In the genomic region with DNA sequence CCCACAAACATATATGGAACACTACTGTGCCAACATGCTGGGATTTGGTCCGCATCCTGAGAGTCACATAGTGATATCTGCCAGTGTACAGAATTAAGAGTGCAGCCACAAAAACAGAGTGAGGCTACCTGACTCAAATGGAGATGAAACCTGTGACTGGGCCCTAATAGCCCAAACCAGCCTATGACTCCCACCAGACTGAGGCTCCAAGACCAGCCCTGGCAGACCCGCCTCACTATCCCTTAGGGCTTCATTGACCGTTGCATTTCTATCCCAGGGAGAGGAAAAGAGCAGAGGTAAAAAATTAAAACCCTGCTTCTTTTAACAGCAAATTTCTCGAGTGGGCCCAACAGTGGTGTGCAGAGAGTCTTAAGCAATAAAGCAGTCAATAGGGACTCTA, we compare ENCODE assay signal across 21 cellular contexts.
DNase-seq lines count a peak whose midpoint lies in the region; ATAC-seq, FAIRE-seq and TF ChIP-seq lines count a peak whose summit lies in the region.
"Had no signal": no experiment of that assay in that cellular context is flagged by ENCODE, and none has a peak within 500 bp of the region (broad histone marks: within the 10 kb centered on the region; RNA-seq: fewer than 3 reads in every experiment).

No MANE protein-coding gene starts in this region.

- H3K27me3 ChIP-seq in H9 (ENCODE audit: insufficient read depth, low read length), result peaks cover 18% of the 10 kb centered on the region; the same call in 1 of the 2 replicates
- peaks cover 10 to 28% (median 24%) of the 10 kb centered on the region in 4 experiments for H3K27me3 ChIP-seq in H1 (replicated peaks in 1 of 4; ENCODE audit: control insufficient read depth in 3 of 4, extremely low read depth in 1 of 4, insufficient read depth in 3 of 4, low read length in 3 of 4)
- peaks cover 59% of the 10 kb centered on the region for H3K27me3 ChIP-seq in iPS-20b (ENCODE audit: insufficient read depth, low read length)
- H3K27me3 ChIP-seq: BE2C had no signal

- no peak for TF ChIP-seq RAD21 in H1 (IDR thresholded peaks at IDR 0.05 in 1 of 2, conservative IDR thresholded peaks at IDR 0.05 in 1 of 2; ENCODE audit: low read depth in 2 of 2, low read length in 2 of 2)

- POLR2A ChIA-PET in H1 (lab: Charles Lee; ENCODE audit: partially characterized antibody), result no interaction called here

- CTCF ChIA-PET in H1 (lab: Charles Lee; ENCODE audit: partially characterized antibody), result interaction anchor here (0.6 to 3.7 kb wide), 12 partner anchors 9 to 414 kb away, joined by 3 to 16 read pairs (median 4); no protein-coding TSS in a partner anchor

- H3K4me1 Mint-ChIP-seq in H9, result peaks cover 52 to 56% of the 10 kb centered on the region in 2 experiments
- H3K4me1 Mint-ChIP-seq in activated T-helper 1 cell treated with anti-CD3 and anti-CD28 coated beads, Interleukin-12 subunit alpha, Interleukin-12 subunit beta, Interleukin-2, Interleukin-4 antibody, amounts not matched to agents 30 ng/mL and 10 ng/mL and 1 ng/mL, durations not matched to agents 14 hours and 24 hours and 36 hours (ENCODE audit: low read depth), result no peaks in the 10 kb centered on the region
- H3K4me1 Mint-ChIP-seq: CD4-positive, CD25-positive, alpha-beta regulatory T cell; CD8-positive, alpha-beta memory T cell had no signal

- H3K4me1 ChIP-seq in H9 (ENCODE audit: insufficient read depth, low read length) (peaks cover 4% of the 10 kb centered on the region; the same call in 1 of the 2 replicates), H1 (replicated peaks in 1 of 4; ENCODE audit: control insufficient read depth in 3 of 4, insufficient read depth in 4 of 4, low read length in 3 of 4) (peaks cover 0 to 28% (median 18%) of the 10 kb centered on the region in 4 experiments; a peak in 6 of 7 replicates), iPS-20b (ENCODE audit: insufficient read depth, low read length) (peaks cover 32% of the 10 kb centered on the region)
- H3K4me1 ChIP-seq: BE2C had no signal

- H3K4ac ChIP-seq in H9 (ENCODE audit: low read depth, low read length) (no peak overlapping the region), H1 (replicated peaks; ENCODE audit: insufficient read length, low read depth, low read length) (no peak overlapping the region)

- H3K27ac Mint-ChIP-seq in H9, result no peak overlapping the region
- no peak overlapping the region for H3K27ac Mint-ChIP-seq in activated T-helper 1 cell treated with anti-CD3 and anti-CD28 coated beads, Interleukin-12 subunit alpha, Interleukin-12 subunit beta, Interleukin-2, Interleukin-4 antibody, amounts not matched to agents 30 ng/mL and 10 ng/mL and 1 ng/mL, durations not matched to agents 14 hours and 24 hours and 36 hours
- H3K27ac Mint-ChIP-seq: CD4-positive, CD25-positive, alpha-beta regulatory T cell; CD8-positive, alpha-beta memory T cell; IgD-negative memory B cell had no signal

- peak overlapping the region in 1 of 2 experiments; percentile 61; a peak in 1 of 5 replicates for H3K4me3 Mint-ChIP-seq in H9
- no peak overlapping the region for H3K4me3 Mint-ChIP-seq in activated T-helper 1 cell treated with anti-CD3 and anti-CD28 coated beads, Interleukin-12 subunit alpha, Interleukin-12 subunit beta, Interleukin-2, Interleukin-4 antibody, amounts not matched to agents 30 ng/mL and 10 ng/mL and 1 ng/mL, durations not matched to agents 14 hours and 24 hours and 36 hours
- H3K4me3 Mint-ChIP-seq: CD4-positive, CD25-positive, alpha-beta regulatory T cell; CD8-positive, alpha-beta memory T cell; IgD-negative memory B cell had no signal

- H3K79me2 ChIP-seq in H9 (ENCODE audit: insufficient read depth, low read length) (no peaks in the 10 kb centered on the region), H1 (ENCODE audit: control insufficient read depth in 1 of 2, insufficient read depth in 2 of 2, low read length in 2 of 2) (no peaks in the 10 kb centered on the region)

- H2BK5ac ChIP-seq in H9 (ENCODE audit: insufficient read length, low read length), result no peak overlapping the region
- H2BK5ac ChIP-seq in H1 (ENCODE audit: low read depth, low read length), result no peak overlapping the region

- no peaks in the 10 kb centered on the region for H4K20me1 ChIP-seq in H9 (ENCODE audit: control insufficient read depth, insufficient read depth, insufficient read length)
- H4K20me1 ChIP-seq in H1 (replicated peaks in 1 of 2; ENCODE audit: control insufficient read depth in 1 of 2, insufficient read depth in 2 of 2, low read length in 2 of 2), result peaks cover 0 to 5% of the 10 kb centered on the region in 2 experiments

- H3T11ph ChIP-seq in H9 (ENCODE audit: low read length), result no peak overlapping the region

- no peak for TF ChIP-seq POLR2A in H1 (IDR thresholded peaks at IDR 0.05; ENCODE audit: control extremely low read depth in 1 of 2, low read depth in 2 of 2, low read length in 2 of 2)

- DNase-seq in ELF-1 (ENCODE audit: low read depth, low spot score), result peak; percentile 4
- peak; percentile 32 for DNase-seq in H9
- peak in 1 of 2 experiments; percentile 47 for DNase-seq in H1 (ENCODE audit: low read depth in 1 of 2, low spot score in 2 of 2)
- DNase-seq in activated T-helper 1 cell treated with anti-CD3 and anti-CD28 coated beads, Interleukin-12 subunit alpha, Interleukin-12 subunit beta, Interleukin-2, Interleukin-4 antibody, amounts not matched to agents 30 ng/mL and 10 ng/mL and 1 ng/mL, durations not matched to agents 14 hours and 24 hours and 36 hours (ENCODE audit: low spot score), result no peak
- DNase-seq: BE2C; C1 segment of cervical spinal cord; CD4-positive, CD25-positive, alpha-beta regulatory T cell; CD8-positive, alpha-beta memory T cell; COR-L47; KBM-7 had no signal

- H2BK15ac ChIP-seq in H9 (ENCODE audit: low read depth, low read length) (no peak overlapping the region), H1 (ENCODE audit: low read length) (no peak overlapping the region)

- no peak overlapping the region for H2AFZ ChIP-seq in H9 (ENCODE audit: low read length)
- H2AFZ ChIP-seq in H1 (ENCODE audit: low read length), result no peak overlapping the region

- no peaks in the 10 kb centered on the region; a peak in 1 of 5 replicates for H3K9me3 Mint-ChIP-seq in H9
- no peaks in the 10 kb centered on the region for H3K9me3 Mint-ChIP-seq in activated T-helper 1 cell treated with anti-CD3 and anti-CD28 coated beads, Interleukin-12 subunit alpha, Interleukin-12 subunit beta, Interleukin-2, Interleukin-4 antibody, amounts not matched to agents 30 ng/mL and 10 ng/mL and 1 ng/mL, durations not matched to agents 14 hours and 24 hours and 36 hours
- H3K9me3 Mint-ChIP-seq: CD8-positive, alpha-beta memory T cell had no signal

- H3K56ac ChIP-seq in H9 (ENCODE audit: insufficient read length, low read depth, low read length) (no peak overlapping the region), H1 (replicated peaks; ENCODE audit: insufficient read length, low read depth, low read length) (no peak overlapping the region)

- TF ChIP-seq EP300 in H1 (IDR thresholded peaks at IDR 0.05; ENCODE audit: borderline replicate concordance in 1 of 2, low read depth in 2 of 2, low read length in 2 of 2), result no peak

- H2BK12ac ChIP-seq in H9 (ENCODE audit: insufficient read length, low read depth, low read length) (no peak overlapping the region), H1 (ENCODE audit: low read depth, low read length) (no peak overlapping the region)

- H2AK5ac ChIP-seq in H9 (ENCODE audit: insufficient read length, low read length), result no peak overlapping the region
- H2AK5ac ChIP-seq in H1 (ENCODE audit: low read depth, low read length), result no peak overlapping the region

- H3K9ac ChIP-seq in H9 (ENCODE audit: extremely low read depth, insufficient read length, low read length) (no peak overlapping the region), H1 (replicated peaks in 1 of 4; ENCODE audit: extremely low read depth in 1 of 4, low read depth in 3 of 4, low read length in 3 of 4) (no peak overlapping the region), iPS-20b (ENCODE audit: low read depth, low read length) (no peak overlapping the region)

- H3K14ac ChIP-seq in H9 (ENCODE audit: insufficient read depth, low read length) (no peak overlapping the region), H1 (ENCODE audit: insufficient read length) (no peak overlapping the region)

- peak overlapping the region; percentile 9 for H3K4me2 ChIP-seq in H9 (ENCODE audit: insufficient read depth, insufficient read length, low read length)
- H3K4me2 ChIP-seq in H1 (ENCODE audit: insufficient read depth in 1 of 2, low read depth in 2 of 2, low read length in 2 of 2), result peak overlapping the region; percentile 40 to 51; a peak in 2 of 4 replicates

- FAIRE-seq in H1 (lab: Jason Lieb, UNC), result no peak
- FAIRE-seq: D721Med, G401.6, GM12892, H54, HepG2, HTR-8/SVneo had no signal

- ATAC-seq in GM19324 (IDR thresholded peaks at IDR 0.05; ENCODE audit: low FRiP score, unreplicated experiment), result no peak
- no peak for ATAC-seq in HG03432 (IDR thresholded peaks at IDR 0.05; ENCODE audit: unreplicated experiment)
- ATAC-seq in GM18502 (IDR thresholded peaks at IDR 0.05; ENCODE audit: poor library complexity, unreplicated experiment), result no peak

- H3K23ac ChIP-seq in H9 (ENCODE audit: insufficient read length, low read depth, low read length), result no peak overlapping the region
- no peak overlapping the region for H3K23ac ChIP-seq in H1 (ENCODE audit: insufficient read length)

- H3K36me3 Mint-ChIP-seq in H9 (ENCODE audit: insufficient read depth in 1 of 3, low read depth in 3 of 3), result no peaks in the 10 kb centered on the region
- H3K36me3 Mint-ChIP-seq in activated T-helper 1 cell treated with anti-CD3 and anti-CD28 coated beads, Interleukin-12 subunit alpha, Interleukin-12 subunit beta, Interleukin-2, Interleukin-4 antibody, amounts not matched to agents 30 ng/mL and 10 ng/mL and 1 ng/mL, durations not matched to agents 14 hours and 24 hours and 36 hours (ENCODE audit: low read depth), result no peaks in the 10 kb centered on the region
- H3K36me3 Mint-ChIP-seq: CD4-positive, CD25-positive, alpha-beta regulatory T cell; CD8-positive, alpha-beta memory T cell; IgD-negative memory B cell had no signal

- H2BK120ac ChIP-seq in H9 (ENCODE audit: low read depth, low read length, poor library complexity, severe bottlenecking) (no peak overlapping the region), H1 (replicated peaks; ENCODE audit: low read depth, low read length) (no peak overlapping the region)

- H3K27ac ChIP-seq in H9 (ENCODE audit: insufficient read length, low read depth, low read length) (no peak overlapping the region), H1 (ENCODE audit: low read depth, low read length) (no peak overlapping the region), iPS-20b (ENCODE audit: low read length) (no peak overlapping the region)

- no peaks in the 10 kb centered on the region for H3K79me1 ChIP-seq in H9 (ENCODE audit: insufficient read depth, low read depth, low read length, poor library complexity, severe bottlenecking)
- H3K79me1 ChIP-seq in H1 (ENCODE audit: low read depth, low read length), result no peaks in the 10 kb centered on the region

- H3K18ac ChIP-seq in H9 (ENCODE audit: insufficient read length, low read depth, low read length) (no peak overlapping the region), H1 (ENCODE audit: extremely low read depth, low read length) (no peak overlapping the region; the same call in 1 of the 2 replicates)

- peaks cover 85% of the 10 kb centered on the region for H3K27me3 Mint-ChIP-seq in H9 (ENCODE audit: low read depth)
- peaks cover 2% of the 10 kb centered on the region for H3K27me3 Mint-ChIP-seq in activated T-helper 1 cell treated with anti-CD3 and anti-CD28 coated beads, Interleukin-12 subunit alpha, Interleukin-12 subunit beta, Interleukin-2, Interleukin-4 antibody, amounts not matched to agents 30 ng/mL and 10 ng/mL and 1 ng/mL, durations not matched to agents 14 hours and 24 hours and 36 hours (ENCODE audit: insufficient read depth)

- no peaks in the 10 kb centered on the region; a peak in 1 of 8 replicates for H3K36me3 ChIP-seq in H1 (ENCODE audit: control insufficient read depth in 2 of 4, insufficient read depth in 4 of 4, low read length in 3 of 4)
- no peaks in the 10 kb centered on the region for H3K36me3 ChIP-seq in iPS-20b (ENCODE audit: insufficient read depth, low read depth, low read length)
- H3K36me3 ChIP-seq: BE2C had no signal

- H4K8ac ChIP-seq in H9 (replicated peaks; ENCODE audit: insufficient read length, low read depth, low read length) (no peak overlapping the region), H1 (ENCODE audit: extremely low read depth, insufficient read depth, low read length) (no peak overlapping the region)

- H4K91ac ChIP-seq in H9 (ENCODE audit: insufficient read length, low read depth, low read length) (no peak overlapping the region), H1 (replicated peaks; ENCODE audit: insufficient read length, low read length) (no peak overlapping the region)

- intact Hi-C loops in activated T-helper 1 cell treated with anti-CD3 and anti-CD28 coated beads, Interleukin-12 subunit alpha, Interleukin-12 subunit beta, Interleukin-2, Interleukin-4 antibody, amounts not matched to agents 30 ng/mL and 10 ng/mL and 1 ng/mL, durations not matched to agents 14 hours and 24 hours and 36 hours (cut with micrococcal nuclease), result no loop called here

- H3K23me2 ChIP-seq in H9 (ENCODE audit: insufficient read length, low read depth, low read length, poor library complexity, severe bottlenecking) (no peaks in the 10 kb centered on the region), H1 (ENCODE audit: low read depth, low read length) (no peaks in the 10 kb centered on the region; the same call in 1 of the 2 replicates)

- H3K4me3 ChIP-seq in H1 (ENCODE audit: extremely low read depth in 1 of 4, insufficient read depth in 2 of 4, low read depth in 3 of 4, low read length in 4 of 4) (peak overlapping the region in 1 of 4 experiments; percentile 19; a peak in 2 of 8 replicates), iPS-20b (ENCODE audit: low read length) (peak overlapping the region; percentile 11; the same call in 1 of the 2 replicates)

- TF ChIP-seq CTCF in H9 (conservative IDR thresholded peaks at IDR 0.05), result no peak
- no peak for TF ChIP-seq CTCF in H1 (IDR thresholded peaks at IDR 0.05; ENCODE audit: control extremely low read depth in 1 of 3, insufficient read depth in 1 of 3, low read depth in 1 of 3, low read length in 3 of 3)

- WGBS in H9 (ENCODE audit: extremely low coverage, insufficient read length, low lambda C conversion rate), result no CpG with 5 or more reads among the region's 4 CpGs
- WGBS in H1 (ENCODE audit: extremely low coverage in 1 of 2, insufficient coverage in 1 of 2, insufficient read length in 1 of 2, insufficient replicate concordance in 2 of 2, low coverage in 1 of 2, low lambda C conversion rate in 2 of 2, missing lambda C conversion rate in 1 of 2), 2 experiments, result 30% methylated on average over 4 of the region's 4 CpGs; no CpG with 5 or more reads in 1 of the 2 experiments

- no peaks in the 10 kb centered on the region for H3K9me3 ChIP-seq in H9 (ENCODE audit: control insufficient read depth, low read depth, low read length)
- no peaks in the 10 kb centered on the region for H3K9me3 ChIP-seq in H1 (ENCODE audit: insufficient read depth in 2 of 2, low read depth in 1 of 2, low read length in 1 of 2)
- H3K9me3 ChIP-seq in iPS-20b (ENCODE audit: insufficient read depth, low read depth, low read length), result no peaks in the 10 kb centered on the region
- H3K9me3 ChIP-seq: BE2C had no signal

- no peak overlapping the region for H4K5ac ChIP-seq in H9 (ENCODE audit: insufficient read length, low read depth, low read length)
- no peak overlapping the region for H4K5ac ChIP-seq in H1 (ENCODE audit: insufficient read length, low read depth, low read length)

- no peak overlapping the region for H2BK20ac ChIP-seq in H9 (ENCODE audit: low read depth, low read length, poor library complexity, severe bottlenecking)
- H2BK20ac ChIP-seq in H1 (ENCODE audit: low read length), result 0 out of 2 replicates have a peak overlapping the region, but pooled peaks have one; percentile 35
